In genomic region chr18:9092665-9093064, GRCh38 we compare ENCODE assay signal across 12 cellular contexts. TPM values are rescaled to one million over a fixed set of nuclear protein-coding genes. Genes with fewer than 3 reads are reported as not detected.
A peak's percentile ranks its signal among the peaks of the same experiment; 100 is the strongest.
DNase-seq lines count a peak whose midpoint lies in the region; ATAC-seq lines count a peak whose summit lies in the region.
"Had no signal": no experiment of that assay in that cellular context is flagged by ENCODE, and none has a peak within 500 bp of the region (broad histone marks: within the 10 kb centered on the region; RNA-seq: fewer than 3 reads in every experiment).

No MANE protein-coding gene starts in this region.

- H3K9me3 Mint-ChIP-seq in activated naive CD4-positive, alpha-beta T cell treated with anti-CD3 and anti-CD28 coated beads, Interleukin-2, amount 10 ng/mL, durations not matched to agents 7 days and 5 days: peaks cover 2% of the 10 kb centered on the region
- H3K9me3 Mint-ChIP-seq in naive thymus-derived CD8-positive, alpha-beta T cell: no peaks in the 10 kb centered on the region
- H3K9me3 Mint-ChIP-seq: mesothelial cell of epicardium had no signal

- no peaks in the 10 kb centered on the region for H3K27me3 Mint-ChIP-seq in activated naive CD4-positive, alpha-beta T cell treated with anti-CD3 and anti-CD28 coated beads, Interleukin-2, amount 10 ng/mL, durations not matched to agents 7 days and 5 days
- H3K27me3 Mint-ChIP-seq in naive thymus-derived CD8-positive, alpha-beta T cell: no peaks in the 10 kb centered on the region

- H3K4me3 Mint-ChIP-seq in activated naive CD4-positive, alpha-beta T cell treated with anti-CD3 and anti-CD28 coated beads, Interleukin-2, amount 10 ng/mL, durations not matched to agents 7 days and 5 days: no peak overlapping the region
- peak overlapping the region in 1 of 10 donors; percentile 41 for H3K4me3 Mint-ChIP-seq in naive thymus-derived CD8-positive, alpha-beta T cell
- H3K4me3 Mint-ChIP-seq: mesothelial cell of epicardium had no signal

- CTCF ChIA-PET in activated naive CD4-positive, alpha-beta T cell treated with anti-CD3 and anti-CD28 coated beads, Interleukin-2, amount 10 ng/mL, durations not matched to agents 7 days and 5 days (lab: Charles Lee): interaction anchor here (2.5 kb wide), 1 partner anchor 10 kb away, joined by 9 read pairs; no protein-coding TSS in a partner anchor

- peak overlapping the region; percentile 97 for H3K27ac Mint-ChIP-seq in activated naive CD4-positive, alpha-beta T cell treated with anti-CD3 and anti-CD28 coated beads, Interleukin-2, amount 10 ng/mL, durations not matched to agents 7 days and 5 days
- H3K27ac Mint-ChIP-seq in naive thymus-derived CD8-positive, alpha-beta T cell: peak overlapping the region in 9 of 10 donors; percentile 24 to 97 (median 63)
- H3K27ac Mint-ChIP-seq: mesothelial cell of epicardium had no signal

- ATAC-seq in naive thymus-derived CD8-positive, alpha-beta T cell: no peak
- ATAC-seq in GM18868 (IDR thresholded peaks at IDR 0.05; ENCODE audit: unreplicated experiment): no peak

- H3K4me1 Mint-ChIP-seq in activated naive CD4-positive, alpha-beta T cell treated with anti-CD3 and anti-CD28 coated beads, Interleukin-2, amount 10 ng/mL, durations not matched to agents 7 days and 5 days: peaks cover 89% of the 10 kb centered on the region
- H3K4me1 Mint-ChIP-seq in naive thymus-derived CD8-positive, alpha-beta T cell: peaks cover 21 to 68% (median 58%) of the 10 kb centered on the region in 4 donors

- POLR2A ChIA-PET in naive thymus-derived CD8-positive, alpha-beta T cell (lab: Charles Lee): interaction anchor here (1.1 to 4.8 kb wide), 2 partner anchors 10 kb away, joined by 3 to 21 read pairs; partner anchors contain the start of gene NDUFV2

- DNase-seq in activated naive CD4-positive, alpha-beta T cell treated with anti-CD3 and anti-CD28 coated beads, Interleukin-2, amount 10 ng/mL, durations not matched to agents 7 days and 5 days: no peak
- no peak for DNase-seq in activated naive CD4-positive, alpha-beta T cell treated with Interleukin-2 at 50 U/mL for 16 hours
- peak; percentile 4 for DNase-seq in RPMI7951 (ENCODE audit: low read depth)
- DNase-seq in dermis blood vessel endothelial cell: peak; percentile 81
- no peak for DNase-seq in naive thymus-derived CD8-positive, alpha-beta T cell
- no peak for DNase-seq in SHP77 treated with DMSO at 0.1 percent for 48 hours (lab: John Stamatoyannopoulos, UW)
- no peak for DNase-seq in ureter (ENCODE audit: low spot score)
- DNase-seq: NCI-H146, pancreas, WERI-Rb-1 had no signal

- H3K36me3 Mint-ChIP-seq in activated naive CD4-positive, alpha-beta T cell treated with anti-CD3 and anti-CD28 coated beads, Interleukin-2, amount 10 ng/mL, durations not matched to agents 7 days and 5 days: peaks cover 29% of the 10 kb centered on the region
- no peaks in the 10 kb centered on the region for H3K36me3 Mint-ChIP-seq in naive thymus-derived CD8-positive, alpha-beta T cell
- H3K36me3 Mint-ChIP-seq: mesothelial cell of epicardium had no signal

RNA-seq across cellular contexts. Expression of gene NDUFV2, which starts 9.8 kb away (rescaled TPM):
- total RNA-seq in RPMI7951 (2014; rRNA removed; shearing (Covaris generic)): 155 and 199 TPM in 2 replicates
- 93.9 and 170 TPM in 2 replicates for total RNA-seq in dermis blood vessel endothelial cell
- total RNA-seq in naive thymus-derived CD8-positive, alpha-beta T cell: 100 to 1,000 TPM; 149 to 166 TPM
- 100 to 1,000 TPM; 106 to 155 (median 128) TPM for polyA plus RNA-seq in naive thymus-derived CD8-positive, alpha-beta T cell
- total RNA-seq in ureter: 137 TPM

RNA-seq across cellular contexts. Expression of gene ANKRD12, which starts 43.9 kb away (rescaled TPM):
- total RNA-seq in RPMI7951 (2014; rRNA removed; shearing (Covaris generic)): 11.9 and 13.2 TPM in 2 replicates
- total RNA-seq in dermis blood vessel endothelial cell (23.3 and 50.2 TPM in 2 replicates), ureter (91.7 TPM)
- 100 to 1,000 TPM; 198 to 212 TPM for total RNA-seq in naive thymus-derived CD8-positive, alpha-beta T cell
- polyA plus RNA-seq in naive thymus-derived CD8-positive, alpha-beta T cell: 10 to 100 TPM; 15.7 to 70.4 (median 26.3) TPM

Comparison
In these comparisons a context has a peak if more than half of its experiments do, and no peak if none do; other contexts are left out.
1. DNase-seq: peak in RPMI7951 (single experiment) and dermis blood vessel endothelial cell (single experiment); none in activated naive CD4-positive, alpha-beta T cell treated with anti-CD3 and anti-CD28 coated beads, Interleukin-2, amount 10 ng/mL, durations not matched to agents 7 days and 5 days (single experiment), activated naive CD4-positive, alpha-beta T cell treated with Interleukin-2 at 50 U/mL for 16 hours (single experiment), naive thymus-derived CD8-positive, alpha-beta T cell (0 of 10), SHP77 treated with DMSO at 0.1 percent for 48 hours (single experiment) and ureter (single experiment).